ENCODE assay signal across 11 cellular contexts in the genomic region with DNA sequence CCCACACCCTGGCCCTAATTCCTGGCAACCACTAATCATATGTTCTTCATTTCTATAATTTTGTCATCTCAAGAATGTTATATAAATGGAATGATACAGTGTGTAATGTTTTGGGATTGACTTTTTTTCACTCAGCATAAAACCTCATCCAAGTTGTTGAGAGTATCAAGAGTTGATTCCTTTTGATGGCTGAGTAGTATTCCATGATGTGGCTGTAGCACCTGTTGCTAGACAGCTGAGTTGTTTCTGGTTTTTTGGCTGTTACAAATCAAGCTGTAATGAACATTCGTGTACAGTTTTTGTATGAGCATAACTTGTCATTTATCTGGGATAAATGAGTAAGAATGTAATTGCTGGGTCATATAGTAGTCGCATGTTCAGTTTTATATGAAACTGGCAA. TPM values are rescaled to one million over a fixed set of nuclear protein-coding genes. Genes with fewer than 3 reads are reported as not detected.
"Had no signal": no experiment of that assay in that cellular context is flagged by ENCODE, and none has a peak within 500 bp of the region (broad histone marks: within the 10 kb centered on the region; RNA-seq: fewer than 3 reads in every experiment).

No MANE protein-coding gene starts in this region.

- ATAC-seq: HepG2 had no signal

- H3K27ac ChIP-seq: HL-60, KMS-11 had no signal

- FAIRE-seq: HepG2, HTR-8/SVneo had no signal

- H3K9ac ChIP-seq: KMS-11 had no signal

- H3K4me2 ChIP-seq: KMS-11 had no signal

- DNase-seq: IMR-90, Karpas-422, KBM-7, KG1 had no signal

RNA-seq across cellular contexts. Expression of gene LHFPL7, which starts 59.2 kb away (rescaled TPM):
- total RNA-seq: HepG2, HT-29, HT1080, IMR-90 had no signal
- polyA plus RNA-seq: HepG2, IgD-negative memory B cell, IMR-90 had no signal
